ENCODE assay signal across 18 cellular contexts in the genomic region with DNA sequence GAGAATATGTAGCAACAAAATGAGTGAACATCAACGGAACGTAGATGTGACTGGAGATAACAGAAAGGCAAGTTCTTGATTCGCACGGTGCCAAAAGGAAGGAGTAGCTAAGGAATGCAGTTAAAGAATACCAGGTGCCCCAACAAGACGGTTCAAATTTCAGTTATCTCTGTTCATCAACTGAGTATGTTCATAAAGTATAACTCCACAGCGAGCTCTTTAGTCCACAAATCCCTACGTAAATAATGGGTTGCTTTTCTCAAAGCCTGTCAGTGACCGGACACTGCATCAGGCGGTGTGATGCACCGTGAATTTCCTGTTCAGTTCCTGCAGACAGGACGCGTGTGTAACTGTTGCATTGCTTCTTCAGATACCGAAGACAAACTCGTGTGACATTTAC.
DNase-seq lines count a peak whose midpoint lies in the region; ATAC-seq and TF ChIP-seq lines count a peak whose summit lies in the region.
"Had no signal": no experiment of that assay in that cellular context is flagged by ENCODE, and none has a peak within 500 bp of the region (broad histone marks: within the 10 kb centered on the region; RNA-seq: fewer than 3 reads in every experiment).

No MANE protein-coding gene starts in this region.

- no peak overlapping the region for H3K9ac ChIP-seq in SK-N-SH

- no peak overlapping the region for H3K4me3 ChIP-seq in SK-N-SH (ENCODE audit: low read depth in 2 of 2, low read length in 1 of 2)
- H3K4me3 ChIP-seq in fibroblast of villous mesenchyme (ENCODE audit: low read depth, low read length), result no peak overlapping the region
- H3K4me3 ChIP-seq: GM23338 had no signal

- peak overlapping the region; percentile 45; the same call in 1 of the 2 replicates for H3K4me3 Mint-ChIP-seq in HFFc6
- no peak overlapping the region for H3K4me3 Mint-ChIP-seq in nephron
- H3K4me3 Mint-ChIP-seq: CD4-positive, CD25-positive, alpha-beta regulatory T cell; GM23338; IgD-negative memory B cell had no signal

- CTCF ChIA-PET in SK-N-SH (lab: Yijun Ruan, JAX), result interaction anchor here (0.9 to 1.4 kb wide), 3 partner anchors 12 to 163 kb away, joined by 3 to 4 read pairs (median 4); no protein-coding TSS in a partner anchor

- H3F3A ChIP-seq in SK-N-SH (replicated peaks; ENCODE audit: insufficient read depth), result no peaks in the 10 kb centered on the region

- peak; percentile 13 for DNase-seq in HFFc6
- no peak for DNase-seq in SK-N-SH
- DNase-seq in fibroblast of villous mesenchyme (ENCODE audit: low read depth), result peak; percentile 22
- DNase-seq in T-helper 1 cell, result no peak
- DNase-seq: AML-193; CD4-positive, CD25-positive, alpha-beta regulatory T cell; DMS79 treated with DMSO at 0.1 percent for 48 hours; GDM1; NCI-H1436 treated with DMSO at 0.1 percent for 48 hours; NCI-H2081; NCI-H2227 treated with DMSO at 0.1 percent for 48 hours; NCI-H526 treated with DMSO at 0.1 percent for 48 hours had no signal

- H3K36me3 Mint-ChIP-seq in HFFc6 (ENCODE audit: low read depth), result peaks cover 32% of the 10 kb centered on the region
- H3K36me3 Mint-ChIP-seq in nephron (ENCODE audit: low read depth), result peaks cover 57% of the 10 kb centered on the region

- TF ChIP-seq CTCF in HFFc6 (IDR thresholded peaks at IDR 0.05) (no peak), SK-N-SH (IDR thresholded peaks at IDR 0.05) (no peak), fibroblast of villous mesenchyme (IDR thresholded peaks at IDR 0.05; ENCODE audit: insufficient read depth, low read depth, low read length) (no peak), nephron (IDR thresholded peaks at IDR 0.05; ENCODE audit: unreplicated experiment in 3 of 3) (no peak)

- POLR2A ChIA-PET in SK-N-SH (lab: Yijun Ruan, JAX), result no interaction called here

- peak overlapping the region; percentile 19 to 36; a peak in 3 of 4 replicates for H3K27ac ChIP-seq in SK-N-SH (ENCODE audit: low read depth in 2 of 2, low read length in 1 of 2)
- H3K27ac ChIP-seq: RWPE1 had no signal

- H3K9me3 Mint-ChIP-seq in HFFc6 (no peaks in the 10 kb centered on the region), nephron (no peaks in the 10 kb centered on the region)
- H3K9me3 Mint-ChIP-seq: CD4-positive, CD25-positive, alpha-beta regulatory T cell; IgD-negative memory B cell had no signal

- no peaks in the 10 kb centered on the region for H4K20me1 ChIP-seq in SK-N-SH (ENCODE audit: insufficient read depth)

- H3K4me1 ChIP-seq in SK-N-SH (ENCODE audit: control insufficient read depth in 1 of 2, insufficient read depth in 2 of 2, low read depth in 1 of 2, low read length in 1 of 2), result peaks cover 0 to 12% of the 10 kb centered on the region in 2 experiments; a peak in 2 of 4 replicates

- ATAC-seq in GM21360 (IDR thresholded peaks at IDR 0.05; ENCODE audit: unreplicated experiment) (no peak), HG02973 (IDR thresholded peaks at IDR 0.05; ENCODE audit: unreplicated experiment) (no peak)
- ATAC-seq: GM23338 had no signal

- TF ChIP-seq RAD21 in SK-N-SH (IDR thresholded peaks at IDR 0.05; ENCODE audit: low read length), result no peak

- peaks cover 34% of the 10 kb centered on the region for H3K4me1 Mint-ChIP-seq in HFFc6 (ENCODE audit: low read depth)
- H3K4me1 Mint-ChIP-seq in nephron, result peaks cover 46% of the 10 kb centered on the region
- H3K4me1 Mint-ChIP-seq: GM23338, IgD-negative memory B cell had no signal

- no peak overlapping the region for H3K4me2 ChIP-seq in SK-N-SH
- H3K4me2 ChIP-seq: GM23338 had no signal

- H3K9me3 ChIP-seq in SK-N-SH, result no peaks in the 10 kb centered on the region

- H3K27me3 Mint-ChIP-seq in HFFc6 (ENCODE audit: insufficient read depth), result no peaks in the 10 kb centered on the region
- no peaks in the 10 kb centered on the region for H3K27me3 Mint-ChIP-seq in nephron (ENCODE audit: low read depth)
- H3K27me3 Mint-ChIP-seq: CD4-positive, CD25-positive, alpha-beta regulatory T cell; IgD-negative memory B cell had no signal

- H3K27ac Mint-ChIP-seq in HFFc6 (peak overlapping the region; percentile 17; the same call in 1 of the 2 replicates), nephron (peak overlapping the region; percentile 9 to 68 (median 61))
- H3K27ac Mint-ChIP-seq: GM23338, IgD-negative memory B cell had no signal

- no peaks in the 10 kb centered on the region for H3K9me2 ChIP-seq in SK-N-SH

- 68% methylated on average over 14 of the region's 14 CpGs for WGBS in SK-N-SH (ENCODE audit: low lambda C conversion rate)

- TF ChIP-seq EP300 in SK-N-SH (IDR thresholded peaks at IDR 0.05; ENCODE audit: borderline replicate concordance in 1 of 2, low read depth in 1 of 2, low read length in 1 of 2), result no peak

- no peaks in the 10 kb centered on the region for H3K27me3 ChIP-seq in SK-N-SH (ENCODE audit: insufficient read depth)

- H3K79me2 ChIP-seq in SK-N-SH (ENCODE audit: insufficient read depth), result peaks cover 4% of the 10 kb centered on the region; the same call in 1 of the 2 replicates

- H3K36me3 ChIP-seq in SK-N-SH (replicated peaks in 1 of 2; ENCODE audit: control insufficient read depth in 1 of 2, insufficient read depth in 2 of 2, low read length in 1 of 2), result peaks cover 32 to 48% of the 10 kb centered on the region in 2 experiments

- H2AFZ ChIP-seq in SK-N-SH (ENCODE audit: low read depth), result no peak overlapping the region
- H2AFZ ChIP-seq: GM23338 had no signal

TF ChIP-seq in SK-N-SH, 30 proteins besides CTCF, POLR2A, EP300 and RAD21:
- TF ChIP-seq TCF12 (IDR thresholded peaks at IDR 0.05) (peak; percentile 78), NRF1 (IDR thresholded peaks at IDR 0.05; ENCODE audit: low read depth, low read length) (no peak), FOXJ3 (CRISPR knock-in tag; IDR thresholded peaks at IDR 0.05) (no peak), EZH2phosphoT487 (IDR thresholded peaks at IDR 0.05; ENCODE audit: borderline replicate concordance, low read depth) (no peak), CHD2 (IDR thresholded peaks at IDR 0.05; ENCODE audit: low read length, partially characterized antibody) (no peak), TEAD4 (IDR thresholded peaks at IDR 0.05; ENCODE audit: borderline replicate concordance, insufficient read depth) (no peak), GABPA (IDR thresholded peaks at IDR 0.05; ENCODE audit: low read depth) (no peak), TAF1 (IDR thresholded peaks at IDR 0.05; ENCODE audit: borderline replicate concordance, low read depth, low read length) (no peak), MXI1 (IDR thresholded peaks at IDR 0.05; ENCODE audit: low read depth, low read length) (no peak), YY1 (IDR thresholded peaks at IDR 0.05; ENCODE audit: low read depth) (no peak), SMC3 (IDR thresholded peaks at IDR 0.05; ENCODE audit: low read depth, low read length) (no peak), RFX5 (IDR thresholded peaks at IDR 0.05; ENCODE audit: low read length) (no peak), RXRA (IDR thresholded peaks at IDR 0.05; ENCODE audit: borderline replicate concordance, low read depth) (no peak), JUND (IDR thresholded peaks at IDR 0.05) (0 out of 2 replicates have a peak, but pooled peaks have one; percentile 19), SIN3A (IDR thresholded peaks at IDR 0.05; ENCODE audit: borderline replicate concordance, low read depth, low read length) (no peak), NFIC (IDR thresholded peaks at IDR 0.05; ENCODE audit: borderline replicate concordance) (peak; percentile 42; the same call in 1 of the 2 replicates), FOSL2 (IDR thresholded peaks at IDR 0.05; ENCODE audit: borderline replicate concordance, low read depth) (peak; percentile 16; the same call in 1 of the 2 replicates)
- TF ChIP-seq, protein P1, sequence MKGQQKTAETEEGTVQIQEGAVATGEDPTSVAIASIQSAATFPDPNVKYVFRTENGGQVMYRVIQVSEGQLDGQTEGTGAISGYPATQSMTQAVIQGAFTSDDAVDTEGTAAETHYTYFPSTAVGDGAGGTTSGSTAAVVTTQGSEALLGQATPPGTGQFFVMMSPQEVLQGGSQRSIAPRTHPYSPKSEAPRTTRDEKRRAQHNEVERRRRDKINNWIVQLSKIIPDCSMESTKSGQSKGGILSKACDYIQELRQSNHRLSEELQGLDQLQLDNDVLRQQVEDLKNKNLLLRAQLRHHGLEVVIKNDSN (IDR thresholded peaks at IDR 0.05; ENCODE audit: borderline replicate concordance, low read depth), result no peak
- TF ChIP-seq, protein P2, sequence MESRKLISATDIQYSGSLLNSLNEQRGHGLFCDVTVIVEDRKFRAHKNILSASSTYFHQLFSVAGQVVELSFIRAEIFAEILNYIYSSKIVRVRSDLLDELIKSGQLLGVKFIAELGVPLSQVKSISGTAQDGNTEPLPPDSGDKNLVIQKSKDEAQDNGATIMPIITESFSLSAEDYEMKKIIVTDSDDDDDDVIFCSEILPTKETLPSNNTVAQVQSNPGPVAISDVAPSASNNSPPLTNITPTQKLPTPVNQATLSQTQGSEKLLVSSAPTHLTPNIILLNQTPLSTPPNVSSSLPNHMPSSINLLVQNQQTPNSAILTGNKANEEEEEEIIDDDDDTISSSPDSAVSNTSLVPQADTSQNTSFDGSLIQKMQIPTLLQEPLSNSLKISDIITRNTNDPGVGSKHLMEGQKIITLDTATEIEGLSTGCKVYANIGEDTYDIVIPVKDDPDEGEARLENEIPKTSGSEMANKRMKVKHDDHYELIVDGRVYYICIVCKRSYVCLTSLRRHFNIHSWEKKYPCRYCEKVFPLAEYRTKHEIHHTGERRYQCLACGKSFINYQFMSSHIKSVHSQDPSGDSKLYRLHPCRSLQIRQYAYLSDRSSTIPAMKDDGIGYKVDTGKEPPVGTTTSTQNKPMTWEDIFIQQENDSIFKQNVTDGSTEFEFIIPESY (IDR thresholded peaks at IDR 0.05; ENCODE audit: borderline replicate concordance, low read depth), result no peak
- TF ChIP-seq, protein P3, sequence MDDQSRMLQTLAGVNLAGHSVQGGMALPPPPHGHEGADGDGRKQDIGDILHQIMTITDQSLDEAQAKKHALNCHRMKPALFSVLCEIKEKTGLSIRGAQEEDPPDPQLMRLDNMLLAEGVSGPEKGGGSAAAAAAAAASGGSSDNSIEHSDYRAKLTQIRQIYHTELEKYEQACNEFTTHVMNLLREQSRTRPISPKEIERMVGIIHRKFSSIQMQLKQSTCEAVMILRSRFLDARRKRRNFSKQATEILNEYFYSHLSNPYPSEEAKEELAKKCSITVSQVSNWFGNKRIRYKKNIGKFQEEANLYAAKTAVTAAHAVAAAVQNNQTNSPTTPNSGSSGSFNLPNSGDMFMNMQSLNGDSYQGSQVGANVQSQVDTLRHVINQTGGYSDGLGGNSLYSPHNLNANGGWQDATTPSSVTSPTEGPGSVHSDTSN (IDR thresholded peaks at IDR 0.05), result peak; percentile 59

Comparison
In these comparisons a context has a peak if more than half of its experiments do, and no peak if none do; other contexts are left out.
1. DNase-seq: peak in HFFc6 (single experiment) and fibroblast of villous mesenchyme (single experiment); none in SK-N-SH (single experiment) and T-helper 1 cell (0 of 5).